ENCODE assay signal across 8 cellular contexts in genomic region chr2:73112913-73113633, GRCh38. TPM values are rescaled to one million over a fixed set of nuclear protein-coding genes. Genes with fewer than 3 reads are reported as not detected.
DNase-seq lines count a peak whose midpoint lies in the region; ATAC-seq and TF ChIP-seq lines count a peak whose summit lies in the region.

TSS of gene RAB11FIP5 (minus strand) at chr2:73112948. CDS start at chr2:73112777, 171 bp downstream.

- in situ Hi-C loops in GM13976 (cut with MboI; ENCODE audit: low sequenced_read_pairs, unreplicated experiment) = no loop called here

- ATAC-seq in HG02840 (IDR thresholded peaks at IDR 0.05; ENCODE audit: low FRiP score, unreplicated experiment) = peak; percentile 53

- no peaks in the 10 kb centered on the region for H3K27me3 ChIP-seq in colonic mucosa

- H3K27ac ChIP-seq in colonic mucosa = peak within 1 kb of the TSS; percentile 76

- TF ChIP-seq CTCF in GM13976 (IDR thresholded peaks at IDR 0.05; ENCODE audit: borderline replicate concordance, control extremely low read depth, extremely low read depth, insufficient read depth, missing control alignments) = no peak
- no peak for TF ChIP-seq CTCF in colonic mucosa (IDR thresholded peaks at IDR 0.05)

- H3K9me3 ChIP-seq in colonic mucosa = no peaks in the 10 kb centered on the region

- peak within 1 kb of the TSS; percentile 86 to 90 for H3K9ac ChIP-seq in colonic mucosa (ENCODE audit: low read depth in 2 of 2, low read length in 2 of 2)

- H3K4me1 ChIP-seq in colonic mucosa = no peaks in the 10 kb centered on the region

- intact Hi-C loops in colonic mucosa (cut with DNase I) = no loop called here

- DNase-seq in GM13976 (ENCODE audit: low spot score) (peak; percentile 83), NCI-H2196 (lab: John Stamatoyannopoulos, UW; ENCODE audit: unreplicated experiment) (peak; percentile 50), colonic mucosa (peak; percentile 79), kidney glomerular epithelial cell (lab: John Stamatoyannopoulos, UW) (peak; percentile 53), OCI-M2 (lab: John Stamatoyannopoulos, UW; ENCODE audit: unreplicated experiment) (no peak)
- DNase-seq in activated CD4-positive, alpha-beta T cell treated with anti-CD3 and anti-CD28 coated beads for 48 hours = peak; percentile 78
- peak; percentile 65 to 71 for DNase-seq in stimulated activated CD4-positive, alpha-beta T cell treated with anti-CD3 and anti-CD28 coated beads, Interleukin-15, amount 100 ng/mL, for 1 hour (ENCODE audit: low read depth in 1 of 2, low spot score in 1 of 2)

- no peaks in the 10 kb centered on the region for H3K36me3 ChIP-seq in colonic mucosa

- peak within 1 kb of the TSS; percentile 83 for H3K4me3 ChIP-seq in colonic mucosa

RNA-seq across cellular contexts. Expression of gene RAB11FIP5, which starts in this region (rescaled TPM):
- total RNA-seq in colonic mucosa = 10 to 100 TPM; 17.8 to 33.7 TPM
